1 cellular context compared by ENCODE assay signal in the genomic region with DNA sequence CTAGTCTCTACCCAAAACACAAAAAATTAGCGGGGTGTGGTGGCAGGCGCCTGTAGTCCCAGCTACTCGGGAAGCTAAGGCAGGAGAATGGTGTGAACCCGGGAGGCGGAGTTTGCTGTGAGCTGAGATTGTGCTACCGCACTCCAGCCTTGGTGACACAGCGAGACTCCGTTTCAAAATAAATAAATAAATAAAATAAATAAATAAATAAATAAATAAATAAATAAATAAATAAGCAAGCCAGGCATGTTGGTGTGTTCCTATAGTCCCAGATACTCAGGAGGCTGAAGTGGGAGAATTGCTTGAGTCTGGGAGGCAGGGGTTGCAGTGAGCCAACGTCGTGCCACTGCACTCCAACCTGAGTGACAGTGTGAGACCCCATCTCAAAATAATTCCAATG.
TF ChIP-seq lines count a peak whose summit lies in the region.

No MANE protein-coding gene starts in this region.

TF ChIP-seq in HEK293, 187 proteins besides CTCF, POLR2A, EP300 and RAD21 (continued from another document):
- TF ChIP-seq, protein P1, sequence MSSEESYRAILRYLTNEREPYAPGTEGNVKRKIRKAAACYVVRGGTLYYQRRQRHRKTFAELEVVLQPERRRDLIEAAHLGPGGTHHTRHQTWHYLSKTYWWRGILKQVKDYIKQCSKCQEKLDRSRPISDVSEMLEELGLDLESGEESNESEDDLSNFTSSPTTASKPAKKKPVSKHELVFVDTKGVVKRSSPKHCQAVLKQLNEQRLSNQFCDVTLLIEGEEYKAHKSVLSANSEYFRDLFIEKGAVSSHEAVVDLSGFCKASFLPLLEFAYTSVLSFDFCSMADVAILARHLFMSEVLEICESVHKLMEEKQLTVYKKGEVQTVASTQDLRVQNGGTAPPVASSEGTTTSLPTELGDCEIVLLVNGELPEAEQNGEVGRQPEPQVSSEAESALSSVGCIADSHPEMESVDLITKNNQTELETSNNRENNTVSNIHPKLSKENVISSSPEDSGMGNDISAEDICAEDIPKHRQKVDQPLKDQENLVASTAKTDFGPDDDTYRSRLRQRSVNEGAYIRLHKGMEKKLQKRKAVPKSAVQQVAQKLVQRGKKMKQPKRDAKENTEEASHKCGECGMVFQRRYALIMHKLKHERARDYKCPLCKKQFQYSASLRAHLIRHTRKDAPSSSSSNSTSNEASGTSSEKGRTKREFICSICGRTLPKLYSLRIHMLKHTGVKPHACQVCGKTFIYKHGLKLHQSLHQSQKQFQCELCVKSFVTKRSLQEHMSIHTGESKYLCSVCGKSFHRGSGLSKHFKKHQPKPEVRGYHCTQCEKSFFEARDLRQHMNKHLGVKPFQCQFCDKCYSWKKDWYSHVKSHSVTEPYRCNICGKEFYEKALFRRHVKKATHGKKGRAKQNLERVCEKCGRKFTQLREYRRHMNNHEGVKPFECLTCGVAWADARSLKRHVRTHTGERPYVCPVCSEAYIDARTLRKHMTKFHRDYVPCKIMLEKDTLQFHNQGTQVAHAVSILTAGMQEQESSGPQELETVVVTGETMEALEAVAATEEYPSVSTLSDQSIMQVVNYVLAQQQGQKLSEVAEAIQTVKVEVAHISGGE (tag by site-specific recombination; conservative IDR thresholded peaks at IDR 0.05; ENCODE audit: low read depth) = peak; percentile 69
- TF ChIP-seq ZNF433 (tag by site-specific recombination; IDR thresholded peaks at IDR 0.05; ENCODE audit: low read depth) = peak; percentile 45; the same call in 1 of the 2 replicates
- TF ChIP-seq ZNF394 (tag by site-specific recombination; IDR thresholded peaks at IDR 0.05; ENCODE audit: borderline replicate concordance) = peak; percentile 85
TF ChIP-seq in HEK293: peak in this region for 14; not testable (repeated sequence) for 173.
